In genomic region chr1:209224886-209225285, GRCh38 we compare ENCODE assay signal across 24 cellular contexts.
DNase-seq lines count a peak whose midpoint lies in the region; ATAC-seq, FAIRE-seq and TF ChIP-seq lines count a peak whose summit lies in the region.
"Had no signal": no experiment of that assay in that cellular context is flagged by ENCODE, and none has a peak within 500 bp of the region (broad histone marks: within the 10 kb centered on the region; RNA-seq: fewer than 3 reads in every experiment).

No MANE protein-coding gene starts in this region.

- no peak overlapping the region for H3K27ac Mint-ChIP-seq in T-helper 2 cell treated with Interferon-gamma antibody and Interleukin-4, amounts not matched to agents 5 μg/mL and 100 μg/mL, for 36 hours
- H3K27ac Mint-ChIP-seq: B cell; CD4-positive, alpha-beta T cell; CD8-positive, alpha-beta T cell had no signal

- peak; percentile 78 for FAIRE-seq in keratinocyte (lab: Jason Lieb, UNC)
- no peak for FAIRE-seq in GM12892 (lab: Jason Lieb, UNC)
- FAIRE-seq: A549, D721Med, G401.6, GM12891, GM18507 had no signal

- H3K4me3 ChIP-seq in esophagus squamous epithelium (no peak overlapping the region), keratinocyte (ENCODE audit: control insufficient read depth in 2 of 3, extremely low read depth in 1 of 3, insufficient read depth in 2 of 3, low read depth in 1 of 3, low read length in 3 of 3) (no peak overlapping the region)
- H3K4me3 ChIP-seq: A549; BLaER1 treated with 17β-estradiol and CSF1 and Interleukin-3, amounts not matched to agents 10 nM and 100 nM had no signal

- no peaks in the 10 kb centered on the region for H3K36me3 ChIP-seq in esophagus squamous epithelium
- no peaks in the 10 kb centered on the region for H3K36me3 ChIP-seq in keratinocyte (ENCODE audit: control insufficient read depth in 2 of 2, extremely low read depth in 1 of 2, insufficient read depth in 2 of 2, low read length in 2 of 2)
- H3K36me3 ChIP-seq: BLaER1 treated with 17β-estradiol and CSF1 and Interleukin-3, amounts not matched to agents 10 nM and 100 nM had no signal

- intact Hi-C loops in esophagus squamous epithelium (cut with DNase I) = no loop called here

- peak overlapping the region; percentile 18 for H3K27ac ChIP-seq in epithelial cell of prostate
- H3K27ac ChIP-seq in esophagus squamous epithelium = peak overlapping the region; percentile 35 to 83 (median 64)
- no peak overlapping the region for H3K27ac ChIP-seq in keratinocyte (ENCODE audit: control insufficient read depth, insufficient read depth, low read length)
- H3K27ac ChIP-seq: 22Rv1; A549; BLaER1 treated with 17β-estradiol and CSF1 and Interleukin-3, amounts not matched to agents 10 nM and 100 nM; C4-2B had no signal

- WGBS in esophagus squamous epithelium, 2 donors = 32 to 45% methylated on average over 4 of the region's 4 CpGs

- peak overlapping the region; percentile 59 for H2AFZ ChIP-seq in keratinocyte (ENCODE audit: control insufficient read depth, low read length)

- no peaks in the 10 kb centered on the region for H3K27me3 Mint-ChIP-seq in T-helper 2 cell treated with Interferon-gamma antibody and Interleukin-4, amounts not matched to agents 5 μg/mL and 100 μg/mL, for 36 hours (ENCODE audit: low read depth)
- H3K27me3 Mint-ChIP-seq: B cell had no signal

- TF ChIP-seq POLR2A in esophagus squamous epithelium (IDR thresholded peaks at IDR 0.05) = no peak
- TF ChIP-seq POLR2A in GM12892 (IDR thresholded peaks at IDR 0.05; ENCODE audit: low read depth, low read length) = no peak

- H3K9me1 ChIP-seq in keratinocyte (ENCODE audit: control insufficient read depth, extremely low read depth, insufficient read depth, low read length) = no peaks in the 10 kb centered on the region

- TF ChIP-seq CTCF in esophagus squamous epithelium (IDR thresholded peaks at IDR 0.05) = no peak
- no peak for TF ChIP-seq CTCF in keratinocyte (optimal IDR thresholded peaks at IDR 0.05 in 1 of 3, IDR thresholded peaks at IDR 0.05 in 1 of 3, conservative IDR thresholded peaks at IDR 0.05 in 1 of 3; ENCODE audit: extremely low read depth in 1 of 3, insufficient read depth in 2 of 3, low read length in 3 of 3)

- H3K4me1 Mint-ChIP-seq in T-helper 2 cell treated with Interferon-gamma antibody and Interleukin-4, amounts not matched to agents 5 μg/mL and 100 μg/mL, for 36 hours (ENCODE audit: low read depth) = peaks cover 3% of the 10 kb centered on the region

- DNase-seq in epithelial cell of prostate (ENCODE audit: low read depth, low spot score) (no peak), esophagus squamous epithelium (lab: John Stamatoyannopoulos, UW) (no peak), keratinocyte (ENCODE audit: low read depth, low spot score) (no peak), T1000 (lab: John Stamatoyannopoulos, UW) (no peak), medulla oblongata (ENCODE audit: extremely low spot score) (no peak), GM12892 (ENCODE audit: insufficient read length) (no peak)
- DNase-seq in T-helper 2 cell treated with Interferon-gamma antibody and Interleukin-4, amounts not matched to agents 5 μg/mL and 100 μg/mL, for 36 hours (ENCODE audit: low spot score) = no peak
- DNase-seq: AML-193; Caco-2; Calu3; CD4-positive, alpha-beta T cell; CD8-positive, alpha-beta T cell; DMS79 treated with DMSO at 0.1 percent for 48 hours; GF-D8 had no signal

- no peaks in the 10 kb centered on the region for H3K79me2 ChIP-seq in keratinocyte (ENCODE audit: control insufficient read depth, insufficient read depth, low read length)

- no peak overlapping the region for H3K4me3 Mint-ChIP-seq in T-helper 2 cell treated with Interferon-gamma antibody and Interleukin-4, amounts not matched to agents 5 μg/mL and 100 μg/mL, for 36 hours
- H3K4me3 Mint-ChIP-seq: B cell; CD4-positive, alpha-beta T cell; CD8-positive, alpha-beta T cell had no signal

- no peaks in the 10 kb centered on the region for H3K36me3 Mint-ChIP-seq in T-helper 2 cell treated with Interferon-gamma antibody and Interleukin-4, amounts not matched to agents 5 μg/mL and 100 μg/mL, for 36 hours (ENCODE audit: low read depth)
- H3K36me3 Mint-ChIP-seq: CD8-positive, alpha-beta T cell had no signal

- H3K9me3 Mint-ChIP-seq in T-helper 2 cell treated with Interferon-gamma antibody and Interleukin-4, amounts not matched to agents 5 μg/mL and 100 μg/mL, for 36 hours = no peaks in the 10 kb centered on the region
- H3K9me3 Mint-ChIP-seq: CD4-positive, alpha-beta T cell; CD8-positive, alpha-beta T cell had no signal

- H3K4me1 ChIP-seq in esophagus squamous epithelium = peaks cover 0 to 63% (median 0%) of the 10 kb centered on the region in 3 donors
- peaks cover 21% of the 10 kb centered on the region for H3K4me1 ChIP-seq in keratinocyte (ENCODE audit: control insufficient read depth, extremely low read depth, insufficient read depth, low read length)
- H3K4me1 ChIP-seq: A549, Caco-2 had no signal

- no peak overlapping the region for H3K9ac ChIP-seq in keratinocyte (ENCODE audit: control insufficient read depth, extremely low read depth, insufficient read depth, low read length)
- H3K9ac ChIP-seq: BLaER1 treated with 17β-estradiol and CSF1 and Interleukin-3, amounts not matched to agents 10 nM and 100 nM had no signal

- H3K9me3 ChIP-seq in esophagus squamous epithelium (no peaks in the 10 kb centered on the region), keratinocyte (ENCODE audit: control insufficient read depth, low read depth, low read length) (no peaks in the 10 kb centered on the region)
- H3K9me3 ChIP-seq: A549; BLaER1 treated with 17β-estradiol and CSF1 and Interleukin-3, amounts not matched to agents 10 nM and 100 nM; Caco-2 had no signal

- H3K4me2 ChIP-seq in keratinocyte (ENCODE audit: control insufficient read depth, extremely low read depth, insufficient read depth, low read depth, low read length) = peak overlapping the region; percentile 29
- H3K4me2 ChIP-seq: A549; BLaER1 treated with 17β-estradiol and CSF1 and Interleukin-3, amounts not matched to agents 10 nM and 100 nM had no signal

- no peaks in the 10 kb centered on the region for H3K27me3 ChIP-seq in esophagus squamous epithelium
- H3K27me3 ChIP-seq in keratinocyte (ENCODE audit: control insufficient read depth, extremely low read depth, insufficient read depth, low read length) = no peaks in the 10 kb centered on the region
- H3K27me3 ChIP-seq: BLaER1 treated with 17β-estradiol and CSF1 and Interleukin-3, amounts not matched to agents 10 nM and 100 nM had no signal

- dilution Hi-C loops in keratinocyte (cut with MboI; ENCODE audit: extremely low pct_ligation_motif_present, low sequenced_read_pairs) = no loop called here

- H4K20me1 ChIP-seq in keratinocyte (ENCODE audit: control insufficient read depth, extremely low read depth, insufficient read depth, low read length) = no peaks in the 10 kb centered on the region
- H4K20me1 ChIP-seq: BLaER1 treated with 17β-estradiol and CSF1 and Interleukin-3, amounts not matched to agents 10 nM and 100 nM had no signal

- peak; percentile 52 for ATAC-seq in esophagus mucosa
- ATAC-seq: A549; CD8-positive, alpha-beta T cell had no signal
